In the genomic region with DNA sequence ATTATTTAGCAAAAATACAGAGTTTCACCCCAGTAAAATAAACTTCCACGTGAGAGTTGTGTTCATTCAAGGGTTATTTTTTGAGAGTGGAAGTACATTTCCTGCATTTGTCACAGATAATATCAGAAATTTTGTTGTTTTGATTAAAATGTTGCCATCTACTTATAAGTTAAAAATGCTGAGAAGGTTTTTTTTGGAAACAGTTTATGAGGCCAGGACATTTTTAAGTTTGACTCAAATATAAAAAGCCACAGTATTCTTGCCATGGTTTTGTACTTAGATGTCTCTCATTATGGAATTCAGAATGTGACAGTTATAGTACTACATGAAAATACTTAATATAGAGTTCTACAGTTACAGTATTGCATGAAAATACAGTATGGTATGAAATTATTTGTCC, we compare ENCODE assay signal across 22 cellular contexts.
"Had no signal": no experiment of that assay in that cellular context is flagged by ENCODE, and none has a peak within 500 bp of the region (broad histone marks: within the 10 kb centered on the region; RNA-seq: fewer than 3 reads in every experiment).

No MANE protein-coding gene starts in this region.

- H3K27me3 ChIP-seq: dorsolateral prefrontal cortex, gastrocnemius medialis, ovary, stomach, thyroid gland had no signal

- H3K4me1 ChIP-seq: lower lobe of right lung, stomach, thyroid gland had no signal

- H3K4me3 ChIP-seq: dorsolateral prefrontal cortex, gastrocnemius medialis, lower lobe of right lung, ovary, stomach, thyroid gland had no signal

- H3K9me3 ChIP-seq: gastrocnemius medialis, lower lobe of right lung, ovary, stomach, thyroid gland had no signal

- H3K27ac ChIP-seq: dorsolateral prefrontal cortex, epithelial cell of prostate, gastrocnemius medialis, lower lobe of right lung, ovary, stomach, thyroid gland had no signal

- FAIRE-seq: keratinocyte had no signal

- H3K27ac Mint-ChIP-seq: natural killer cell; stimulated activated effector memory CD8-positive, alpha-beta T cell treated with anti-CD3 and anti-CD28 coated beads, Interleukin-12 subunit alpha, Interleukin-12 subunit beta, amount 100 ng/mL, for 72 hours; type B pancreatic cell had no signal

- DNase-seq: dorsolateral prefrontal cortex; effector CD4-positive, alpha-beta T cell; foreskin fibroblast; gastrocnemius medialis; head of caudate nucleus; left ventricle myocardium superior; lower lobe of right lung; natural killer cell; occipital lobe; ovary; posterior cingulate gyrus; retina; stimulated activated CD4-positive, alpha-beta T cell treated with anti-CD3 and anti-CD28 coated beads, Interleukin-2, amount 100 ng/mL, for 24 hours; stimulated activated CD4-positive, alpha-beta T cell treated with anti-CD3 and anti-CD28 coated beads, Interleukin-4, amount 100 ng/mL, for 24 hours; stimulated activated naive CD4-positive, alpha-beta T cell treated with Interleukin-2 at 50 U/mL for 16 hours; stomach; thyroid gland had no signal

- H3K9me3 Mint-ChIP-seq: natural killer cell; stimulated activated effector memory CD8-positive, alpha-beta T cell treated with anti-CD3 and anti-CD28 coated beads, Interleukin-12 subunit alpha, Interleukin-12 subunit beta, amount 100 ng/mL, for 72 hours; type B pancreatic cell had no signal

- ATAC-seq: esophagus mucosa; gastrocnemius medialis; left ventricle myocardium superior; lower lobe of right lung; natural killer cell; stimulated activated effector memory CD8-positive, alpha-beta T cell treated with anti-CD3 and anti-CD28 coated beads, Interleukin-12 subunit alpha, Interleukin-12 subunit beta, amount 100 ng/mL, for 72 hours had no signal

- H3K4me3 Mint-ChIP-seq: natural killer cell; stimulated activated effector memory CD8-positive, alpha-beta T cell treated with anti-CD3 and anti-CD28 coated beads, Interleukin-12 subunit alpha, Interleukin-12 subunit beta, amount 100 ng/mL, for 72 hours; type B pancreatic cell had no signal

- H3K4me1 Mint-ChIP-seq: natural killer cell; stimulated activated effector memory CD8-positive, alpha-beta T cell treated with anti-CD3 and anti-CD28 coated beads, Interleukin-12 subunit alpha, Interleukin-12 subunit beta, amount 100 ng/mL, for 72 hours had no signal

- H3K27me3 Mint-ChIP-seq: type B pancreatic cell had no signal

- H3K36me3 ChIP-seq: ovary, thyroid gland had no signal
